ENCODE assay signal across 21 cellular contexts in the genomic region with DNA sequence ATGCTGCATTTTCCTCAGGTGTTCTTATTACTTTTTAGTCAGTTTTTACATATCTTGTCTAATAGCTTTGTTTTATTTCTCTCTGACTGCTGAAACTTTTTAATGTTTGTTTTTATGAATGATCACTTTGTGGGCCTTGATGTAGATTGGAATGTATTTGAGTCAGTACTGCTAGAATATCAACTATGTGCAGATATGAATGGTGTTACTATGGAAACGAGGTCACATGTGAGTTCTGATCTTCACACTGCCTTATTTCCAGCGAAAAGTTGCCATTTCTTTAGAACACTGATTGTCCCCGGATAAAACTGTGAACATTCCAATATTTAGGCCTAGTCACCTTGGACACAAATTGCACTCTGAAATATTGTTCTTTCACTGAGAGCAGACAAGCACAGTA. TPM values are rescaled to one million over a fixed set of nuclear protein-coding genes. Genes with fewer than 3 reads are reported as not detected.
A peak's percentile ranks its signal among the peaks of the same experiment; 100 is the strongest.
DNase-seq lines count a peak whose midpoint lies in the region; ATAC-seq, FAIRE-seq and TF ChIP-seq lines count a peak whose summit lies in the region.
"Had no signal": no experiment of that assay in that cellular context is flagged by ENCODE, and none has a peak within 500 bp of the region (broad histone marks: within the 10 kb centered on the region; RNA-seq: fewer than 3 reads in every experiment).

No MANE protein-coding gene starts in this region.

- 50 to 97% methylated on average over 3 of the region's 3 CpGs for WGBS in endodermal cell (ENCODE audit: insufficient coverage in 1 of 2, insufficient read length in 1 of 2), 2 experiments
- WGBS in upper lobe of left lung, 2 donors, result 74 to 90% methylated on average over 3 of the region's 3 CpGs

- no peak for TF ChIP-seq POLR2A in upper lobe of left lung (IDR thresholded peaks at IDR 0.05)

- no peaks in the 10 kb centered on the region for H3K27me3 Mint-ChIP-seq in astrocyte (ENCODE audit: low read depth, unreplicated experiment)
- H3K27me3 Mint-ChIP-seq in endodermal cell (ENCODE audit: insufficient read depth), result no peaks in the 10 kb centered on the region
- no peaks in the 10 kb centered on the region for H3K27me3 Mint-ChIP-seq in activated naive CD4-positive, alpha-beta T cell treated with anti-CD3 and anti-CD28 coated beads, Interleukin-2, amount 10 ng/mL, durations not matched to agents 7 days and 5 days
- H3K27me3 Mint-ChIP-seq: CD8-positive, alpha-beta memory T cell; IgD-negative memory B cell had no signal

- DNase-seq in COLO829 (ENCODE audit: low spot score) (peak; percentile 54), astrocyte (ENCODE audit: low read depth) (peak; percentile 59), endodermal cell (no peak), upper lobe of left lung (no peak), activated T-cell treated with anti-CD3 and anti-CD28 coated beads for 4 hours (no peak)
- DNase-seq in activated naive CD4-positive, alpha-beta T cell treated with anti-CD3 and anti-CD28 coated beads, Interleukin-2, amount 10 ng/mL, durations not matched to agents 7 days and 5 days, result no peak
- DNase-seq: CD8-positive, alpha-beta memory T cell; DND-41; GF-D8; H7; NCI-H146; NCI-H2081; NCI-H748 treated with DMSO at 0.1 percent for 48 hours; OCI-M1; SHP77 treated with DMSO at 0.1 percent for 48 hours had no signal

- ATAC-seq in upper lobe of left lung (ENCODE audit: low FRiP score in 2 of 2) (no peak), GM19455 (IDR thresholded peaks at IDR 0.05; ENCODE audit: unreplicated experiment) (no peak)

- H3K9me3 ChIP-seq in astrocyte (ENCODE audit: insufficient read depth, low read depth, low read length), result no peaks in the 10 kb centered on the region
- H3K9me3 ChIP-seq in endodermal cell (ENCODE audit: control insufficient read depth, low read length), result peaks cover 29% of the 10 kb centered on the region
- H3K9me3 ChIP-seq in upper lobe of left lung, result no peaks in the 10 kb centered on the region

- H3K27me3 ChIP-seq in astrocyte (ENCODE audit: insufficient read depth, low read length), result no peaks in the 10 kb centered on the region
- H3K27me3 ChIP-seq in endodermal cell (ENCODE audit: control insufficient read depth, insufficient read depth, low read length, poor library complexity, severe bottlenecking), result no peaks in the 10 kb centered on the region
- H3K27me3 ChIP-seq in upper lobe of left lung, result no peaks in the 10 kb centered on the region

- no peak for FAIRE-seq in astrocyte (lab: Jason Lieb, UNC)
- peak; percentile 86 for FAIRE-seq in islet of Langerhans (lab: Jason Lieb, UNC)
- FAIRE-seq: GM12891, GM18507 had no signal

- CTCF ChIA-PET in activated naive CD4-positive, alpha-beta T cell treated with anti-CD3 and anti-CD28 coated beads, Interleukin-2, amount 10 ng/mL, durations not matched to agents 7 days and 5 days (lab: Charles Lee), result no interaction called here

- TF ChIP-seq EP300 in upper lobe of left lung (IDR thresholded peaks at IDR 0.05), result no peak

- peaks cover 16% of the 10 kb centered on the region for H4K20me1 ChIP-seq in astrocyte (ENCODE audit: insufficient read depth, low read length)
- H4K20me1 ChIP-seq: BLaER1 treated with 17β-estradiol and CSF1 and Interleukin-3, amounts not matched to agents 10 nM and 100 nM had no signal

- H3K79me2 ChIP-seq in astrocyte (ENCODE audit: insufficient read depth, low read length), result peaks cover 35% of the 10 kb centered on the region

- H3K36me3 Mint-ChIP-seq in astrocyte (ENCODE audit: low read depth, unreplicated experiment) (no peaks in the 10 kb centered on the region), endodermal cell (ENCODE audit: low read depth) (peaks cover 11% of the 10 kb centered on the region)
- H3K36me3 Mint-ChIP-seq in activated naive CD4-positive, alpha-beta T cell treated with anti-CD3 and anti-CD28 coated beads, Interleukin-2, amount 10 ng/mL, durations not matched to agents 7 days and 5 days, result peaks cover 13% of the 10 kb centered on the region

- H3K4me2 ChIP-seq in astrocyte (ENCODE audit: low read length), result no peak overlapping the region
- H3K4me2 ChIP-seq: BLaER1 treated with 17β-estradiol and CSF1 and Interleukin-3, amounts not matched to agents 10 nM and 100 nM had no signal

- H2AFZ ChIP-seq in astrocyte (ENCODE audit: low read depth, low read length), result no peak overlapping the region

- no peaks in the 10 kb centered on the region for H3K4me1 Mint-ChIP-seq in astrocyte (ENCODE audit: low read depth, unreplicated experiment)
- H3K4me1 Mint-ChIP-seq in endodermal cell, result no peaks in the 10 kb centered on the region
- H3K4me1 Mint-ChIP-seq in activated naive CD4-positive, alpha-beta T cell treated with anti-CD3 and anti-CD28 coated beads, Interleukin-2, amount 10 ng/mL, durations not matched to agents 7 days and 5 days, result peaks cover 4% of the 10 kb centered on the region

- H3K9me3 Mint-ChIP-seq in astrocyte (ENCODE audit: unreplicated experiment), result peaks cover 5% of the 10 kb centered on the region
- H3K9me3 Mint-ChIP-seq in endodermal cell, result peaks cover 48% of the 10 kb centered on the region
- H3K9me3 Mint-ChIP-seq in activated naive CD4-positive, alpha-beta T cell treated with anti-CD3 and anti-CD28 coated beads, Interleukin-2, amount 10 ng/mL, durations not matched to agents 7 days and 5 days, result peaks cover 13% of the 10 kb centered on the region

- no peak overlapping the region for H3K4me3 Mint-ChIP-seq in astrocyte (ENCODE audit: unreplicated experiment)
- H3K4me3 Mint-ChIP-seq in endodermal cell, result no peak overlapping the region
- no peak overlapping the region for H3K4me3 Mint-ChIP-seq in activated naive CD4-positive, alpha-beta T cell treated with anti-CD3 and anti-CD28 coated beads, Interleukin-2, amount 10 ng/mL, durations not matched to agents 7 days and 5 days
- H3K4me3 Mint-ChIP-seq: CD8-positive, alpha-beta memory T cell; IgD-negative memory B cell had no signal

- no peak overlapping the region for H3K4me3 ChIP-seq in astrocyte (ENCODE audit: insufficient read depth, low read depth, low read length)
- no peak overlapping the region for H3K4me3 ChIP-seq in endodermal cell (ENCODE audit: low read length)
- H3K4me3 ChIP-seq in upper lobe of left lung, result no peak overlapping the region
- H3K4me3 ChIP-seq: BLaER1 treated with 17β-estradiol and CSF1 and Interleukin-3, amounts not matched to agents 10 nM and 100 nM had no signal

- no peak overlapping the region for H3K27ac Mint-ChIP-seq in astrocyte (ENCODE audit: unreplicated experiment)
- H3K27ac Mint-ChIP-seq in endodermal cell, result no peak overlapping the region
- H3K27ac Mint-ChIP-seq in activated naive CD4-positive, alpha-beta T cell treated with anti-CD3 and anti-CD28 coated beads, Interleukin-2, amount 10 ng/mL, durations not matched to agents 7 days and 5 days, result no peak overlapping the region
- H3K27ac Mint-ChIP-seq: IgD-negative memory B cell had no signal

- H3K9ac ChIP-seq in astrocyte (ENCODE audit: low read length) (no peak overlapping the region), endodermal cell (ENCODE audit: extremely low read depth, low read length, poor library complexity, severe bottlenecking) (no peak overlapping the region)
- H3K9ac ChIP-seq: BLaER1 treated with 17β-estradiol and CSF1 and Interleukin-3, amounts not matched to agents 10 nM and 100 nM had no signal

- TF ChIP-seq CTCF in astrocyte (IDR thresholded peaks at IDR 0.05; ENCODE audit: insufficient read depth, low read depth, low read length) (no peak), endodermal cell (conservative IDR thresholded peaks at IDR 0.05) (no peak), upper lobe of left lung (IDR thresholded peaks at IDR 0.05) (no peak)

- no peaks in the 10 kb centered on the region for H3K4me1 ChIP-seq in astrocyte (ENCODE audit: insufficient read depth, low read length)
- H3K4me1 ChIP-seq in endodermal cell (ENCODE audit: control insufficient read depth, insufficient read depth, low read length), result no peaks in the 10 kb centered on the region
- no peaks in the 10 kb centered on the region for H3K4me1 ChIP-seq in upper lobe of left lung

- no peaks in the 10 kb centered on the region for H3K36me3 ChIP-seq in astrocyte (ENCODE audit: insufficient read depth, low read length)
- H3K36me3 ChIP-seq in endodermal cell (ENCODE audit: control insufficient read depth, insufficient read depth, low read length), result peaks cover 13% of the 10 kb centered on the region
- H3K36me3 ChIP-seq in upper lobe of left lung, result no peaks in the 10 kb centered on the region
- H3K36me3 ChIP-seq: BLaER1 treated with 17β-estradiol and CSF1 and Interleukin-3, amounts not matched to agents 10 nM and 100 nM had no signal

- H3K27ac ChIP-seq in astrocyte (ENCODE audit: low read depth, low read length) (no peak overlapping the region), endodermal cell (ENCODE audit: low read depth, low read length) (peak overlapping the region; percentile 16), upper lobe of left lung (no peak overlapping the region)
- H3K27ac ChIP-seq: BLaER1 treated with 17β-estradiol and CSF1 and Interleukin-3, amounts not matched to agents 10 nM and 100 nM had no signal

RNA-seq across cellular contexts. Expression of a gene that starts 27.3 kb away (rescaled TPM):
- total RNA-seq in astrocyte (412 and 440 TPM in 2 replicates), endodermal cell (100 to 1,000 TPM; 344 to 419 TPM), upper lobe of left lung (10 to 100 TPM; 25.1 to 72.8 (median 65.7) TPM)
- 371 TPM for polyA plus RNA-seq in endodermal cell (2013, experiment 1 of 2)
- 352 TPM for polyA plus RNA-seq in endodermal cell (2013, experiment 2 of 2)

Comparison
In these comparisons a context has a peak if more than half of its experiments do, and no peak if none do; other contexts are left out.
1. DNase-seq: peak in COLO829 (single experiment) and astrocyte (single experiment); none in endodermal cell (single experiment), upper lobe of left lung (0 of 2), activated T-cell treated with anti-CD3 and anti-CD28 coated beads for 4 hours (single experiment) and activated naive CD4-positive, alpha-beta T cell treated with anti-CD3 and anti-CD28 coated beads, Interleukin-2, amount 10 ng/mL, durations not matched to agents 7 days and 5 days (single experiment).